Comparison of ENCODE assay signal across 19 cellular contexts in the genomic region with DNA sequence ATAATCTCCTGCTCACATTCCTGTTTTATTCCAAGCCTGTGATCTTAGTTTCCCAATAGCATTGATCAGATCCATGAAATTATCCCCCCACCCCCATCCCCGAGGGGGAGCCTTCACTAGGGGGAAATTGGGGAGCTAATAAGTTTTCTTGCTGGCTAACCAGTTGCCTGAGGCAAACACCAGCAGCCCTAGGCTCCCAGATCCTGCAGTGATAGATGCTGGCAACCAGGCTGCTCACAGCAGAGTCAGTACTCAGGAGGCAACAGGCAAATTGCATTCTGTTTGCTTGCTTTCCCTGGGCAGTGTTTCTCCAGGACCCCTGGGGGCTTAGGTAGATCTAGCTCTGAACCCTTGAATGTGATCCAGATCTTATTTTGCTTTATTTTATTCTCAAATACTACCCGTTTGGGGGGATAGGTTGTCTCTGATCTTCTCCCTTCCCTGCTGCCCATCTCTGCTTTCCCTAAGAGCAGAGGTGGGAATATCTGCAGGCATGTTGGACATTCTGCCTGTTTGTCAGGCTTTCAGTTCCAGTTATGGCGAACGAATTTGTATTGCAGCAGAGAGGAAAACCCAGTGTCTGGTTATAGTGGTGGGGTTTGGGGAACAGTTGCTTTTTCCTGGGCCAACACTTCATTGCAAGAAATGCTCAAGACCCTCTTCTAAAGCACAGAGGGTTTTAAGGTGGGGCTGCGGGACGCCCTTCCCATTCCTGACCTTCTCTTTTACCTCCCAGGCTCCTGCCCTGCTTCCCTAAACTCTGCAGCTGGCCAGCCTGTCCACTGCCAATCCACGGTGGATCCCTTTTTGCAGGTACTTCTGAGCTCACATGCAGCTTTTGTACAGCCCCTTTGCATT.
"Had no signal": no experiment of that assay in that cellular context is flagged by ENCODE, and none has a peak within 500 bp of the region (broad histone marks: within the 10 kb centered on the region; RNA-seq: fewer than 3 reads in every experiment).

No MANE protein-coding gene starts in this region.

- H3K27ac Mint-ChIP-seq: activated CD4-positive, alpha-beta T cell treated with anti-CD3 and anti-CD28 coated beads, Interleukin-2, amount 10 ng/mL, durations not matched to agents 24 days and 14 days; activated naive CD8-positive, alpha-beta T cell treated with anti-CD3 and anti-CD28 coated beads for 36 hours; dendritic cell treated with granulocyte-macrophage colony-stimulating factor and Interleukin-4, amounts not matched to agents 40 ng/mL and 50 ng/mL, for 4 days; effector memory CD8-positive, alpha-beta T cell; natural killer cell treated with Interleukin-12 subunit alpha and Interleukin-12 subunit beta and Interleukin-15 and Interleukin-18, amount 100 ng/mL, for 72 hours; stimulated activated naive CD8-positive, alpha-beta T cell treated with anti-CD3 and anti-CD28 coated beads, Interleukin-15, Interleukin-2, amounts not matched to agents 100 ng/mL and 50 ng/mL, for 24 hours had no signal

- H3K4me1 ChIP-seq: gastroesophageal sphincter, spleen, testis, upper lobe of right lung had no signal

- H3K27ac ChIP-seq: brain microvascular endothelial cell, epithelial cell of prostate, gastroesophageal sphincter, left ventricle myocardium inferior, spleen, testis, upper lobe of right lung had no signal

- H3K27me3 Mint-ChIP-seq: activated naive CD8-positive, alpha-beta T cell treated with anti-CD3 and anti-CD28 coated beads for 36 hours had no signal

- H3K4me3 Mint-ChIP-seq: activated CD4-positive, alpha-beta T cell treated with anti-CD3 and anti-CD28 coated beads, Interleukin-2, amount 10 ng/mL, durations not matched to agents 24 days and 14 days; activated naive CD8-positive, alpha-beta T cell treated with anti-CD3 and anti-CD28 coated beads for 36 hours; central memory CD8-positive, alpha-beta T cell; dendritic cell treated with granulocyte-macrophage colony-stimulating factor and Interleukin-4, amounts not matched to agents 40 ng/mL and 50 ng/mL, for 4 days; effector memory CD8-positive, alpha-beta T cell; natural killer cell treated with Interleukin-12 subunit alpha and Interleukin-12 subunit beta and Interleukin-15 and Interleukin-18, amount 100 ng/mL, for 72 hours; stimulated activated naive CD8-positive, alpha-beta T cell treated with anti-CD3 and anti-CD28 coated beads, Interleukin-15, Interleukin-2, amounts not matched to agents 100 ng/mL and 50 ng/mL, for 24 hours had no signal

- H3K4me1 Mint-ChIP-seq: activated CD4-positive, alpha-beta T cell treated with anti-CD3 and anti-CD28 coated beads, Interleukin-2, amount 10 ng/mL, durations not matched to agents 24 days and 14 days; activated naive CD8-positive, alpha-beta T cell treated with anti-CD3 and anti-CD28 coated beads for 36 hours had no signal

- H3K27me3 ChIP-seq: brain microvascular endothelial cell, testis, upper lobe of right lung had no signal

- H3K36me3 ChIP-seq: brain microvascular endothelial cell, gastroesophageal sphincter, left ventricle myocardium inferior, spleen, upper lobe of right lung had no signal

- DNase-seq: activated CD4-positive, alpha-beta T cell treated with anti-CD3 and anti-CD28 coated beads, Interleukin-2, amount 10 ng/mL, durations not matched to agents 24 days and 14 days; activated CD4-positive, CD25-positive, alpha-beta regulatory T cell; activated gamma-delta T cell treated with Interleukin-2 at 50 U/mL for 16 hours; activated naive CD8-positive, alpha-beta T cell treated with anti-CD3 and anti-CD28 coated beads for 36 hours; brain microvascular endothelial cell; effector memory CD8-positive, alpha-beta T cell; left ventricle myocardium inferior; mesenchymal stem cell; spleen; SW 1271; testis; upper lobe of right lung had no signal

- H3K36me3 Mint-ChIP-seq: activated naive CD8-positive, alpha-beta T cell treated with anti-CD3 and anti-CD28 coated beads for 36 hours; natural killer cell treated with Interleukin-12 subunit alpha and Interleukin-12 subunit beta and Interleukin-15 and Interleukin-18, amount 100 ng/mL, for 72 hours had no signal

- ATAC-seq: effector memory CD8-positive, alpha-beta T cell; gastroesophageal sphincter; natural killer cell treated with Interleukin-12 subunit alpha and Interleukin-12 subunit beta and Interleukin-15 and Interleukin-18, amount 100 ng/mL, for 72 hours; sciatic nerve; upper lobe of right lung had no signal

- H3K9me3 ChIP-seq: gastroesophageal sphincter, left ventricle myocardium inferior, spleen, testis, upper lobe of right lung had no signal

- H3K4me3 ChIP-seq: gastroesophageal sphincter, left ventricle myocardium inferior, spleen, testis, upper lobe of right lung had no signal

- H3K9me3 Mint-ChIP-seq: activated CD4-positive, alpha-beta T cell treated with anti-CD3 and anti-CD28 coated beads, Interleukin-2, amount 10 ng/mL, durations not matched to agents 24 days and 14 days; activated naive CD8-positive, alpha-beta T cell treated with anti-CD3 and anti-CD28 coated beads for 36 hours; central memory CD8-positive, alpha-beta T cell; dendritic cell treated with granulocyte-macrophage colony-stimulating factor and Interleukin-4, amounts not matched to agents 40 ng/mL and 50 ng/mL, for 4 days; effector memory CD8-positive, alpha-beta T cell; natural killer cell treated with Interleukin-12 subunit alpha and Interleukin-12 subunit beta and Interleukin-15 and Interleukin-18, amount 100 ng/mL, for 72 hours; stimulated activated naive CD8-positive, alpha-beta T cell treated with anti-CD3 and anti-CD28 coated beads, Interleukin-15, Interleukin-2, amounts not matched to agents 100 ng/mL and 50 ng/mL, for 24 hours had no signal
